15 cellular contexts compared by ENCODE assay signal in the genomic region with DNA sequence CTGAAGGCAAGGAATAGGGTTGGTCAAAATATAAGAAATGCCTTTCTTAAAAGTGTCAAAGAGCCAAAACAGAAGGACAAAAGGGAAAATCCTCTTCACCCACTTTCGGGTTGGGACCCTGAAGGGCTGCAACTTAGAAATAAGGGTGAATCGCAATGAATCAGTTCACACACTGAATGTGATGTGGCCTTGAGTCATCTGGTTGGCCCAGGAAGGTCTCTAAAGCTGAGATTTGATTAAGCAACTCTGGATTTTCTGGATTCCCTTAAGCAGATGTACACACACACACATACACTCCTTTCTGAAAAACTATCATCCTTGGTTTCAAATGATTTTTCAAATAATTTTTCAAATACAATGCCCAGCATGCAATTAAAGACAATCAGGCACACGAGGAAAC. TPM values are rescaled to one million over a fixed set of nuclear protein-coding genes. Genes with fewer than 3 reads are reported as not detected.
DNase-seq lines count a peak whose midpoint lies in the region; ATAC-seq and TF ChIP-seq lines count a peak whose summit lies in the region.
"Had no signal": no experiment of that assay in that cellular context is flagged by ENCODE, and none has a peak within 500 bp of the region (broad histone marks: within the 10 kb centered on the region; RNA-seq: fewer than 3 reads in every experiment).

No MANE protein-coding gene starts in this region.

- peak overlapping the region; percentile 26 to 36 for H3K27ac Mint-ChIP-seq in natural killer cell treated with Interleukin-12 subunit alpha and Interleukin-12 subunit beta and Interleukin-15 and Interleukin-18, amount 100 ng/mL, for 72 hours
- H3K27ac Mint-ChIP-seq in natural killer cell: no peak overlapping the region
- H3K27ac Mint-ChIP-seq: CD4-positive, CD25-positive, alpha-beta regulatory T cell had no signal

- TF ChIP-seq EP300 in stomach (IDR thresholded peaks at IDR 0.05): no peak

- no peak for TF ChIP-seq POLR2A in stomach (IDR thresholded peaks at IDR 0.05)

- no peak overlapping the region for H3K27ac ChIP-seq in right atrium auricular region
- no peak overlapping the region for H3K27ac ChIP-seq in stomach
- H3K27ac ChIP-seq in tibial artery: no peak overlapping the region
- H3K27ac ChIP-seq: left ventricle myocardium inferior, prostate gland, SJCRH30 had no signal

- H3K4me1 ChIP-seq in right atrium auricular region (no peaks in the 10 kb centered on the region), stomach (peaks cover 0 to 7% (median 3%) of the 10 kb centered on the region in 4 donors), tibial artery (no peaks in the 10 kb centered on the region)
- H3K4me1 ChIP-seq: left ventricle myocardium inferior, prostate gland, SJCRH30 had no signal

- H3K27me3 Mint-ChIP-seq in natural killer cell treated with Interleukin-12 subunit alpha and Interleukin-12 subunit beta and Interleukin-15 and Interleukin-18, amount 100 ng/mL, for 72 hours: no peaks in the 10 kb centered on the region
- H3K27me3 Mint-ChIP-seq in natural killer cell (ENCODE audit: low read depth in 2 of 2): no peaks in the 10 kb centered on the region
- no peaks in the 10 kb centered on the region for H3K27me3 Mint-ChIP-seq in activated T-cell treated with anti-CD3 and anti-CD28 coated beads, Interleukin-2, amount 50 U/mL, for 4 hours (ENCODE audit: low read depth)
- H3K27me3 Mint-ChIP-seq: CD4-positive, CD25-positive, alpha-beta regulatory T cell had no signal

- intact Hi-C loops in natural killer cell (cut with micrococcal nuclease) (no loop called here), stomach (cut with DNase I; ENCODE audit: low total_unique reads) (no loop called here), tibial artery (cut with DNase I; ENCODE audit: low total_unique reads) (no loop called here)

- TF ChIP-seq CTCF in natural killer cell (IDR thresholded peaks at IDR 0.05) (no peak), right atrium auricular region (IDR thresholded peaks at IDR 0.05) (no peak), stomach (IDR thresholded peaks at IDR 0.05) (no peak), tibial artery (IDR thresholded peaks at IDR 0.05) (no peak)

- 70 to 100% (median 77%) methylated on average over 3 of the region's 3 CpGs for WGBS in stomach, 5 donors

- no peaks in the 10 kb centered on the region for H3K36me3 Mint-ChIP-seq in natural killer cell treated with Interleukin-12 subunit alpha and Interleukin-12 subunit beta and Interleukin-15 and Interleukin-18, amount 100 ng/mL, for 72 hours
- no peaks in the 10 kb centered on the region for H3K36me3 Mint-ChIP-seq in natural killer cell
- no peaks in the 10 kb centered on the region for H3K36me3 Mint-ChIP-seq in activated T-cell treated with anti-CD3 and anti-CD28 coated beads, Interleukin-2, amount 50 U/mL, for 4 hours (ENCODE audit: insufficient read depth)

- ATAC-seq in natural killer cell treated with Interleukin-12 subunit alpha and Interleukin-12 subunit beta and Interleukin-15 and Interleukin-18, amount 100 ng/mL, for 72 hours: peak; percentile 80 to 90
- ATAC-seq in natural killer cell: no peak
- peak; percentile 73 to 91 for ATAC-seq in activated T-cell treated with anti-CD3 and anti-CD28 coated beads, Interleukin-2, amount 50 U/mL, for 4 hours

- peak overlapping the region; percentile 44 for H3K4me3 Mint-ChIP-seq in natural killer cell treated with Interleukin-12 subunit alpha and Interleukin-12 subunit beta and Interleukin-15 and Interleukin-18, amount 100 ng/mL, for 72 hours
- H3K4me3 Mint-ChIP-seq in natural killer cell: no peak overlapping the region
- no peak overlapping the region for H3K4me3 Mint-ChIP-seq in activated T-cell treated with anti-CD3 and anti-CD28 coated beads, Interleukin-2, amount 50 U/mL, for 4 hours
- H3K4me3 Mint-ChIP-seq: CD4-positive, CD25-positive, alpha-beta regulatory T cell had no signal

- H3K4me3 ChIP-seq in right atrium auricular region (no peak overlapping the region), stomach (no peak overlapping the region), tibial artery (no peak overlapping the region)
- H3K4me3 ChIP-seq: esophagus squamous epithelium, left ventricle myocardium inferior, prostate gland, SJCRH30 had no signal

- peaks cover 20 to 37% of the 10 kb centered on the region in 2 donors for H3K4me1 Mint-ChIP-seq in natural killer cell treated with Interleukin-12 subunit alpha and Interleukin-12 subunit beta and Interleukin-15 and Interleukin-18, amount 100 ng/mL, for 72 hours (ENCODE audit: low read depth in 2 of 2)
- H3K4me1 Mint-ChIP-seq in natural killer cell: peaks cover 9 to 19% of the 10 kb centered on the region in 2 donors
- H3K4me1 Mint-ChIP-seq in activated T-cell treated with anti-CD3 and anti-CD28 coated beads, Interleukin-2, amount 50 U/mL, for 4 hours (ENCODE audit: low read depth): peaks cover 44% of the 10 kb centered on the region

- DNase-seq in natural killer cell treated with Interleukin-12 subunit alpha and Interleukin-12 subunit beta and Interleukin-15 and Interleukin-18, amount 100 ng/mL, for 72 hours (ENCODE audit: low spot score): no peak
- DNase-seq in natural killer cell (no peak), glomerular visceral epithelial cell (ENCODE audit: extremely low spot score) (peak; percentile 45), right atrium auricular region (ENCODE audit: low spot score) (no peak), stomach (no peak), T-helper 2 cell (no peak), tibial artery (no peak)
- DNase-seq in activated T-cell treated with anti-CD3 and anti-CD28 coated beads, Interleukin-2, amount 50 U/mL, for 4 hours: no peak
- DNase-seq: aorta; CD4-positive, CD25-positive, alpha-beta regulatory T cell; esophagus squamous epithelium; left ventricle myocardium inferior; NCI-H524; SJCRH30 had no signal

- H3K9me3 ChIP-seq in right atrium auricular region: no peaks in the 10 kb centered on the region
- H3K9me3 ChIP-seq in stomach: no peaks in the 10 kb centered on the region
- H3K9me3 ChIP-seq in tibial artery: no peaks in the 10 kb centered on the region
- H3K9me3 ChIP-seq: esophagus squamous epithelium, left ventricle myocardium inferior, prostate gland, SJCRH30 had no signal

- H3K27me3 ChIP-seq in right atrium auricular region (no peaks in the 10 kb centered on the region), stomach (no peaks in the 10 kb centered on the region), tibial artery (no peaks in the 10 kb centered on the region)
- H3K27me3 ChIP-seq: esophagus squamous epithelium, SJCRH30 had no signal

- H3K36me3 ChIP-seq in right atrium auricular region (no peaks in the 10 kb centered on the region), stomach (no peaks in the 10 kb centered on the region), tibial artery (no peaks in the 10 kb centered on the region)
- H3K36me3 ChIP-seq: esophagus squamous epithelium, left ventricle myocardium inferior, prostate gland, SJCRH30 had no signal

- H3K9me3 Mint-ChIP-seq in natural killer cell treated with Interleukin-12 subunit alpha and Interleukin-12 subunit beta and Interleukin-15 and Interleukin-18, amount 100 ng/mL, for 72 hours: no peaks in the 10 kb centered on the region
- no peaks in the 10 kb centered on the region for H3K9me3 Mint-ChIP-seq in natural killer cell
- H3K9me3 Mint-ChIP-seq in activated T-cell treated with anti-CD3 and anti-CD28 coated beads, Interleukin-2, amount 50 U/mL, for 4 hours: no peaks in the 10 kb centered on the region
- H3K9me3 Mint-ChIP-seq: CD4-positive, CD25-positive, alpha-beta regulatory T cell had no signal

RNA-seq across cellular contexts. Expression of a gene that starts 13.1 kb away (rescaled TPM):
- total RNA-seq in natural killer cell treated with Interleukin-12 subunit alpha and Interleukin-12 subunit beta and Interleukin-15 and Interleukin-18, amount 100 ng/mL, for 72 hours: 10 to 100 TPM; 21.3 to 28.2 TPM
- 10 to 100 TPM; 20.4 to 26.1 (median 21.3) TPM for total RNA-seq in natural killer cell
- total RNA-seq in activated T-cell treated with anti-CD3 and anti-CD28 coated beads, Interleukin-2, amount 50 U/mL, for 4 hours: 10 to 100 TPM; 18.1 to 22.0 (median 19.3) TPM
- total RNA-seq in right atrium auricular region: 10 to 100 TPM; 18.4 to 32.4 TPM
- total RNA-seq in stomach: 100 to 1,000 TPM in 1 of 5 donors, 10 to 100 TPM in 4; 16.3 to 163 (median 27.7) TPM
- polyA plus RNA-seq in stomach: 1 to 10 TPM; 5.9 to 7.5 (median 7.0) TPM

Comparison
In these comparisons a context has a peak if more than half of its experiments do, and no peak if none do; other contexts are left out.
1. ATAC-seq: peak in natural killer cell treated with Interleukin-12 subunit alpha and Interleukin-12 subunit beta and Interleukin-15 and Interleukin-18, amount 100 ng/mL, for 72 hours (2 of 2) and activated T-cell treated with anti-CD3 and anti-CD28 coated beads, Interleukin-2, amount 50 U/mL, for 4 hours (2 of 2); none in natural killer cell (0 of 3).
2. H3K27ac Mint-ChIP-seq: peak in natural killer cell treated with Interleukin-12 subunit alpha and Interleukin-12 subunit beta and Interleukin-15 and Interleukin-18, amount 100 ng/mL, for 72 hours (2 of 2); none in natural killer cell (0 of 2).